Comparison of ENCODE assay signal across 12 cellular contexts in the genomic region with DNA sequence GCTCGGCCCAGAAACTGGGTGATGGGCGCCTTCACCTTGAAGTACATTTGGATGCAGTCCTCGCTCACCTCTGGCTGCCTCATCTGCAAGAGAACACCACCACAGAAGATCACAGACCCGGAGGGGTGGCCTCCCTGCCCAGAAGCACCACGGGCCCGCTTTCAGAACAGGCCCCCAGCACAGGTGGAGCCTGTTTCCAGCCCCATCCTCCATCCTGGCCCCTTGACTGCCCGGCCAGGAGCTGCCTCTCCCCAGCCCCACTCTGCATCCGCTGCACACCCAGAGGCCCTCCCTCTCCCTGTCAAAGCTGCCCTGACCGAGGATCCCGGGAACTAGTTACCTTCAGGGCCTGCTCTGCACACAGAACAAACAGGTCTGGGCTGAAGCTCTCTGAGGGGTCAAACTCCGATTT. TPM values are rescaled to one million over a fixed set of nuclear protein-coding genes. Genes with fewer than 3 reads are reported as not detected.
A peak's percentile ranks its signal among the peaks of the same experiment; 100 is the strongest.
DNase-seq lines count a peak whose midpoint lies in the region; ATAC-seq and TF ChIP-seq lines count a peak whose summit lies in the region.
"Had no signal": no experiment of that assay in that cellular context is flagged by ENCODE, and none has a peak within 500 bp of the region (broad histone marks: within the 10 kb centered on the region; RNA-seq: fewer than 3 reads in every experiment).

No MANE protein-coding gene starts in this region.

- POLR2A ChIA-PET in A673 (lab: Charles Lee; ENCODE audit: low non-redundant PET): no interaction called here
- POLR2A ChIA-PET in PC-9 (lab: Charles Lee; ENCODE audit: unreplicated experiment): no interaction called here

- CTCF ChIA-PET in A673 (lab: Charles Lee): no interaction called here
- CTCF ChIA-PET in PC-9 (lab: Charles Lee): no interaction called here

- H3K27me3 Mint-ChIP-seq in endothelial cell (ENCODE audit: unreplicated experiment) (peaks cover 10% of the 10 kb centered on the region), mesothelial cell of epicardium (ENCODE audit: low read depth) (peaks cover 10% of the 10 kb centered on the region)

- H3K9me3 Mint-ChIP-seq in endothelial cell (ENCODE audit: unreplicated experiment) (no peaks in the 10 kb centered on the region), mesothelial cell of epicardium (no peaks in the 10 kb centered on the region)

- H3K4me1 ChIP-seq in A673 (ENCODE audit: insufficient read depth, low read length, poor library complexity, severe bottlenecking): no peaks in the 10 kb centered on the region
- no peaks in the 10 kb centered on the region for H3K4me1 ChIP-seq in HUES48 (ENCODE audit: control insufficient read depth, insufficient read depth, low read length)
- H3K4me1 ChIP-seq in PC-9 (replicated peaks; ENCODE audit: insufficient read depth): no peaks in the 10 kb centered on the region
- H3K4me1 ChIP-seq: gastrocnemius medialis had no signal

- H3K9ac ChIP-seq in HUES48 (ENCODE audit: low read depth, low read length): no peak overlapping the region

- H2AFZ ChIP-seq in PC-9: no peak overlapping the region

- peaks cover 12% of the 10 kb centered on the region for H3K27me3 ChIP-seq in A673 (replicated peaks; ENCODE audit: insufficient read depth, low read depth, low read length, poor library complexity)
- H3K27me3 ChIP-seq in HUES48 (ENCODE audit: control insufficient read depth, insufficient read depth, low read length): no peaks in the 10 kb centered on the region
- peaks cover 31% of the 10 kb centered on the region for H3K27me3 ChIP-seq in PC-9 (ENCODE audit: insufficient read depth, low read depth)
- H3K27me3 ChIP-seq: ovary had no signal

- H3K9me3 ChIP-seq in A673 (ENCODE audit: low read depth, low read length, poor library complexity, severe bottlenecking) (no peaks in the 10 kb centered on the region), HUES48 (ENCODE audit: control insufficient read depth, insufficient read depth, low read length) (no peaks in the 10 kb centered on the region), PC-9 (ENCODE audit: insufficient read depth, low read depth) (no peaks in the 10 kb centered on the region)
- H3K9me3 ChIP-seq: gastrocnemius medialis, ovary had no signal

- H3K4me3 Mint-ChIP-seq in endothelial cell (ENCODE audit: unreplicated experiment): peak overlapping the region; percentile 83
- peak overlapping the region; percentile 68 for H3K4me3 Mint-ChIP-seq in mesothelial cell of epicardium

- TF ChIP-seq CTCF in A673 (conservative IDR thresholded peaks at IDR 0.05; ENCODE audit: low read depth, low read length): no peak
- TF ChIP-seq CTCF in endothelial cell (IDR thresholded peaks at IDR 0.05; ENCODE audit: unreplicated experiment): no peak
- no peak for TF ChIP-seq CTCF in mesothelial cell of epicardium (IDR thresholded peaks at IDR 0.05; ENCODE audit: unreplicated experiment)
- no peak for TF ChIP-seq CTCF in PC-9 (conservative IDR thresholded peaks at IDR 0.05)

- no peaks in the 10 kb centered on the region for H3K9me2 ChIP-seq in PC-9 (ENCODE audit: insufficient read depth)

- H3K27ac ChIP-seq in A673 (ENCODE audit: low read depth, low read length, poor library complexity, severe bottlenecking): no peak overlapping the region
- no peak overlapping the region for H3K27ac ChIP-seq in HUES48 (ENCODE audit: low read depth, low read length)
- no peak overlapping the region for H3K27ac ChIP-seq in PC-9
- H3K27ac ChIP-seq: gastrocnemius medialis, ovary had no signal

- H3K36me3 Mint-ChIP-seq in endothelial cell (ENCODE audit: low read depth, unreplicated experiment) (peaks cover 3% of the 10 kb centered on the region), mesothelial cell of epicardium (no peaks in the 10 kb centered on the region)

- intact Hi-C loops in A673 (cut with micrococcal nuclease; ENCODE audit: unreplicated experiment) (no loop called here), PC-9 (cut with micrococcal nuclease; ENCODE audit: unreplicated experiment) (no loop called here)

- no peak overlapping the region for H3K27ac Mint-ChIP-seq in endothelial cell (ENCODE audit: unreplicated experiment)
- H3K27ac Mint-ChIP-seq in mesothelial cell of epicardium: no peak overlapping the region

- H3K36me3 ChIP-seq in A673 (ENCODE audit: insufficient read depth, low read length, poor library complexity, severe bottlenecking) (no peaks in the 10 kb centered on the region), HUES48 (ENCODE audit: control insufficient read depth, insufficient read depth, low read length) (no peaks in the 10 kb centered on the region), PC-9 (ENCODE audit: low read depth) (no peaks in the 10 kb centered on the region)
- H3K36me3 ChIP-seq: gastrocnemius medialis, ovary had no signal

- BruUV-seq in A673 (replicated peaks; lab: Mats Ljungman, UMichigan): no TSS peak
- no TSS peak for BruUV-seq in PC-9 (replicated peaks; lab: Mats Ljungman, UMichigan)

- no peak for ATAC-seq in GM19395 (IDR thresholded peaks at IDR 0.05; ENCODE audit: unreplicated experiment)
- ATAC-seq: activated CD4-positive, CD25-positive, alpha-beta regulatory T cell treated with anti-CD3 and anti-CD28 coated beads, Interleukin-2, amount 50 U/mL, for 24 hours had no signal

- H3F3A ChIP-seq in PC-9 (ENCODE audit: insufficient read depth, low read depth): no peaks in the 10 kb centered on the region

- H3K4me3 ChIP-seq in A673 (ENCODE audit: low read depth, low read length, poor library complexity, severe bottlenecking) (peak overlapping the region; percentile 47), HUES48 (ENCODE audit: low read depth, low read length) (peak overlapping the region; percentile 66), PC-9 (no peak overlapping the region)

- peaks cover 3% of the 10 kb centered on the region for H3K4me1 Mint-ChIP-seq in endothelial cell (ENCODE audit: unreplicated experiment)
- peaks cover 7% of the 10 kb centered on the region for H3K4me1 Mint-ChIP-seq in mesothelial cell of epicardium

- DNase-seq in A673 (ENCODE audit: low spot score) (no peak), endothelial cell (ENCODE audit: low spot score) (no peak), mesothelial cell of epicardium (ENCODE audit: low spot score in 2 of 2, unreplicated experiment in 2 of 2) (no peak), PC-9 (no peak), SIG-M5 treated with dmso at 0.1 percent for 504 hours (lab: John Stamatoyannopoulos, UW; ENCODE audit: unreplicated experiment) (no peak), COLO668 (lab: John Stamatoyannopoulos, UW; ENCODE audit: unreplicated experiment) (no peak)
- DNase-seq: gastrocnemius medialis, NCI-H1092 treated with DMSO at 0.1 percent for 48 hours had no signal

- no peak overlapping the region for H3K4me2 ChIP-seq in PC-9

- H3K79me2 ChIP-seq in PC-9 (ENCODE audit: low read depth): no peaks in the 10 kb centered on the region

- no peaks in the 10 kb centered on the region for H4K20me1 ChIP-seq in PC-9 (ENCODE audit: insufficient read depth)

RNA-seq across cellular contexts. Expression of gene CFAP46, which starts 0.7 kb away (rescaled TPM):
- total RNA-seq in A673 (2021): 1.3 and 1.9 TPM in 2 replicates
- 0.95 TPM for total RNA-seq in endothelial cell (ENCODE audit: unreplicated experiment)
- total RNA-seq in mesothelial cell of epicardium: 3.1 to 4.1 TPM (median 3.2 TPM) in 3 replicates
- not detected in 2 replicates for total RNA-seq in PC-9 (2021)
